ENCODE assay signal across 10 cellular contexts in genomic region chr20:62305765-62306431, GRCh38. TPM values are rescaled to one million over a fixed set of nuclear protein-coding genes. Genes with fewer than 3 reads are reported as not detected.
DNase-seq lines count a peak whose midpoint lies in the region; ATAC-seq, FAIRE-seq and TF ChIP-seq lines count a peak whose summit lies in the region.
"Had no signal": no experiment of that assay in that cellular context is flagged by ENCODE, and none has a peak within 500 bp of the region (broad histone marks: within the 10 kb centered on the region; RNA-seq: fewer than 3 reads in every experiment).

No MANE protein-coding gene starts in this region.

- H3K27ac ChIP-seq in HUES48 (ENCODE audit: low read depth, low read length), result peak overlapping the region; percentile 12
- no peak overlapping the region for H3K27ac ChIP-seq in K562 (ENCODE audit: extremely low read depth, low read depth, low read length)

- no peak for TF ChIP-seq CTCF in K562 (IDR thresholded peaks at IDR 0.05 in 2 of 3, conservative IDR thresholded peaks at IDR 0.05 in 1 of 3; ENCODE audit: insufficient read depth in 2 of 3, low read depth in 1 of 3, low read length in 3 of 3)
- no peak for TF ChIP-seq CTCF in nephron (IDR thresholded peaks at IDR 0.05; ENCODE audit: unreplicated experiment in 3 of 3)

- no peak for FAIRE-seq in K562 (lab: Jason Lieb, UNC)

- no peak overlapping the region for H3K4me3 ChIP-seq in HUES48 (ENCODE audit: low read depth, low read length)
- H3K4me3 ChIP-seq in K562, result no peak overlapping the region

- H3K27ac Mint-ChIP-seq in T-helper 1 cell treated with Interleukin-12 subunit alpha and Interleukin-12 subunit beta and Interleukin-4 antibody, amounts not matched to agents 30 μg/mL and 1 μg/mL, for 36 hours, result no peak overlapping the region
- H3K27ac Mint-ChIP-seq in nephron, result peak overlapping the region in 1 of 3 experiments; percentile 56
- H3K27ac Mint-ChIP-seq: activated naive CD8-positive, alpha-beta T cell treated with anti-CD3 and anti-CD28 coated beads, Interleukin-2, amount 10 ng/mL, durations not matched to agents 7 days and 5 days had no signal

- H3K4me3 Mint-ChIP-seq in T-helper 1 cell treated with Interleukin-12 subunit alpha and Interleukin-12 subunit beta and Interleukin-4 antibody, amounts not matched to agents 30 μg/mL and 1 μg/mL, for 36 hours, result peak overlapping the region; percentile 71
- H3K4me3 Mint-ChIP-seq in nephron, result peak overlapping the region; percentile 79 to 96 (median 91)

- H3K4me1 ChIP-seq in HUES48 (ENCODE audit: control insufficient read depth, insufficient read depth, low read length), result peaks cover 6% of the 10 kb centered on the region; the same call in 1 of the 2 replicates
- H3K4me1 ChIP-seq in K562 (replicated peaks in 1 of 2; ENCODE audit: control insufficient read depth in 2 of 2, insufficient read depth in 2 of 2, low read length in 2 of 2), result peaks cover 14 to 64% of the 10 kb centered on the region in 2 experiments

- no peak for TF ChIP-seq POLR2A in K562 (conservative IDR thresholded peaks at IDR 0.05)

- no peak overlapping the region for H2AFZ ChIP-seq in K562 (ENCODE audit: low read depth, low read length)

- peaks cover 37% of the 10 kb centered on the region for H3K79me2 ChIP-seq in K562 (ENCODE audit: control insufficient read depth, insufficient read depth, low read length)

- no peaks in the 10 kb centered on the region for H3K9me3 Mint-ChIP-seq in T-helper 1 cell treated with Interleukin-12 subunit alpha and Interleukin-12 subunit beta and Interleukin-4 antibody, amounts not matched to agents 30 μg/mL and 1 μg/mL, for 36 hours
- H3K9me3 Mint-ChIP-seq in nephron, result no peaks in the 10 kb centered on the region
- H3K9me3 Mint-ChIP-seq: activated naive CD8-positive, alpha-beta T cell treated with anti-CD3 and anti-CD28 coated beads, Interleukin-2, amount 10 ng/mL, durations not matched to agents 7 days and 5 days had no signal

- no peaks in the 10 kb centered on the region for H3K27me3 Mint-ChIP-seq in T-helper 1 cell treated with Interleukin-12 subunit alpha and Interleukin-12 subunit beta and Interleukin-4 antibody, amounts not matched to agents 30 μg/mL and 1 μg/mL, for 36 hours (ENCODE audit: low read depth)
- H3K27me3 Mint-ChIP-seq in nephron (ENCODE audit: low read depth), result no peaks in the 10 kb centered on the region
- H3K27me3 Mint-ChIP-seq: activated naive CD8-positive, alpha-beta T cell treated with anti-CD3 and anti-CD28 coated beads, Interleukin-2, amount 10 ng/mL, durations not matched to agents 7 days and 5 days had no signal

- H3K4me1 Mint-ChIP-seq in T-helper 1 cell treated with Interleukin-12 subunit alpha and Interleukin-12 subunit beta and Interleukin-4 antibody, amounts not matched to agents 30 μg/mL and 1 μg/mL, for 36 hours (ENCODE audit: low read depth), result peaks cover 18% of the 10 kb centered on the region
- H3K4me1 Mint-ChIP-seq in nephron, result peaks cover 12% of the 10 kb centered on the region

- H4K20me1 ChIP-seq in K562 (replicated peaks; ENCODE audit: control insufficient read depth, insufficient read depth, low read length), result peaks cover 20% of the 10 kb centered on the region

- CTCF ChIA-PET in K562 (lab: Yijun Ruan, JAX; ENCODE audit: low intra/inter-chr PET ratio), result no interaction called here

- 81% methylated on average over 24 of the region's 33 CpGs for WGBS in K562 (ENCODE audit: insufficient coverage, low coverage, missing lambda C conversion rate)

- no peak for TF ChIP-seq EP300 in K562 (IDR thresholded peaks at IDR 0.05; ENCODE audit: low read length)

- intact Hi-C loops in K562 (cut with micrococcal nuclease), result loop anchor here (10.0 kb wide), 2 partner anchors 189 to 321 kb away; no protein-coding TSS in a partner anchor

- no peak for TF ChIP-seq RAD21 in K562 (CRISPR knock-in tag; conservative IDR thresholded peaks at IDR 0.05 in 1 of 2, IDR thresholded peaks at IDR 0.05 in 1 of 2)

- DNase-seq in T-helper 1 cell, result no peak
- DNase-seq in K562 (ENCODE audit: extremely low read depth in 1 of 4, low spot score in 3 of 4), result peak in 1 of 4 experiments; percentile 25
- DNase-seq in stimulated activated naive CD4-positive, alpha-beta T cell (lab: John Stamatoyannopoulos, UW), result no peak
- no peak for DNase-seq in HuH-7 (ENCODE audit: low spot score)
- no peak for DNase-seq in activated effector memory CD4-positive, alpha-beta T cell treated with Interleukin-2 at 50 U/mL for 16 hours
- DNase-seq: activated naive CD8-positive, alpha-beta T cell treated with anti-CD3 and anti-CD28 coated beads, Interleukin-2, amount 10 ng/mL, durations not matched to agents 7 days and 5 days; T-helper 9 cell had no signal

- in situ Hi-C loops in K562 (cut with MboI), result loop anchor here (5.0 to 10.0 kb wide), 3 partner anchors 61 to 309 kb away; partner anchors contain the start of gene LAMA5

- H3K9me3 ChIP-seq in HUES48 (ENCODE audit: control insufficient read depth, insufficient read depth, low read length), result no peaks in the 10 kb centered on the region
- H3K9me3 ChIP-seq in K562 (replicated peaks; ENCODE audit: control insufficient read depth, insufficient read depth, low read depth, low read length), result no peaks in the 10 kb centered on the region

- ATAC-seq in K562, result no peak

- H3K9ac ChIP-seq in HUES48 (ENCODE audit: low read depth, low read length) (no peak overlapping the region), K562 (ENCODE audit: insufficient read depth in 1 of 2, low read depth in 2 of 2, low read length in 2 of 2) (peak overlapping the region in 1 of 2 experiments; percentile 61; a peak in 1 of 4 replicates)

- H3K36me3 Mint-ChIP-seq in T-helper 1 cell treated with Interleukin-12 subunit alpha and Interleukin-12 subunit beta and Interleukin-4 antibody, amounts not matched to agents 30 μg/mL and 1 μg/mL, for 36 hours (ENCODE audit: low read depth), result peaks cover 20% of the 10 kb centered on the region
- H3K36me3 Mint-ChIP-seq in nephron (ENCODE audit: low read depth), result peaks cover 10% of the 10 kb centered on the region

- POLR2A ChIA-PET in K562 (lab: Yijun Ruan, JAX), result interaction anchor here (0.5 to 2.9 kb wide), 5 partner anchors 10 to 81 kb away, joined by 3 to 19 read pairs (median 5); partner anchors contain the start of genes OSBPL2 and RPS21

- H3K36me3 ChIP-seq in HUES48 (ENCODE audit: control insufficient read depth, insufficient read depth, low read length) (peaks cover 67% of the 10 kb centered on the region), K562 (ENCODE audit: control insufficient read depth, insufficient read depth, low read length) (peaks cover 73% of the 10 kb centered on the region)

- BruUV-seq in K562 (replicated peaks; lab: Mats Ljungman, UMichigan), result no TSS peak

- peaks cover 5% of the 10 kb centered on the region for H3K9me1 ChIP-seq in K562 (ENCODE audit: control insufficient read depth, insufficient read depth, low read length)

- H3K4me2 ChIP-seq in K562 (ENCODE audit: insufficient read depth, low read length), result no peak overlapping the region

- no peaks in the 10 kb centered on the region for H3K27me3 ChIP-seq in HUES48 (ENCODE audit: control insufficient read depth, insufficient read depth, low read length)
- no peaks in the 10 kb centered on the region for H3K27me3 ChIP-seq in K562 (ENCODE audit: control insufficient read depth in 2 of 2, insufficient read depth in 2 of 2, low read length in 2 of 2)

TF ChIP-seq in K562, 482 proteins besides CTCF, POLR2A, EP300 and RAD21 (continues in another document):
- TF ChIP-seq, protein P1, sequence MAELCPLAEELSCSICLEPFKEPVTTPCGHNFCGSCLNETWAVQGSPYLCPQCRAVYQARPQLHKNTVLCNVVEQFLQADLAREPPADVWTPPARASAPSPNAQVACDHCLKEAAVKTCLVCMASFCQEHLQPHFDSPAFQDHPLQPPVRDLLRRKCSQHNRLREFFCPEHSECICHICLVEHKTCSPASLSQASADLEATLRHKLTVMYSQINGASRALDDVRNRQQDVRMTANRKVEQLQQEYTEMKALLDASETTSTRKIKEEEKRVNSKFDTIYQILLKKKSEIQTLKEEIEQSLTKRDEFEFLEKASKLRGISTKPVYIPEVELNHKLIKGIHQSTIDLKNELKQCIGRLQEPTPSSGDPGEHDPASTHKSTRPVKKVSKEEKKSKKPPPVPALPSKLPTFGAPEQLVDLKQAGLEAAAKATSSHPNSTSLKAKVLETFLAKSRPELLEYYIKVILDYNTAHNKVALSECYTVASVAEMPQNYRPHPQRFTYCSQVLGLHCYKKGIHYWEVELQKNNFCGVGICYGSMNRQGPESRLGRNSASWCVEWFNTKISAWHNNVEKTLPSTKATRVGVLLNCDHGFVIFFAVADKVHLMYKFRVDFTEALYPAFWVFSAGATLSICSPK (IDR thresholded peaks at IDR 0.05; ENCODE audit: borderline replicate concordance), result no peak
- peak; percentile 41 for TF ChIP-seq POLR2G (IDR thresholded peaks at IDR 0.05; ENCODE audit: low read depth, low read length)

RNA-seq across cellular contexts. Expression of gene ADRM1, which starts 3.1 kb away (rescaled TPM):
- 21.6 and 87.3 TPM in 2 replicates for total RNA-seq in K562 (2011; cell fraction: chromatin; rRNA removed; ENCODE audit: low replicate concordance)
- total RNA-seq in K562 (2011; cell fraction: nucleolus; rRNA removed), result 87.6 and 87.7 TPM in 2 replicates
- 41.0 and 41.6 TPM in 2 replicates for total RNA-seq in K562 (2011; cell fraction: nucleoplasm; rRNA removed)
- total RNA-seq in K562 (2014; rRNA removed), result 223 and 261 TPM in 2 replicates
- 22.5 and 32.1 TPM in 2 replicates for total RNA-seq in K562 (2014; rRNA removed; fragmentation: Illumina TruSeq; extraction: Trizol)
- 125 and 136 TPM in 2 replicates for total RNA-seq in K562 (2015; rRNA removed; fragmentation: Illumina TruSeq; extraction: Trizol)
- 159 and 160 TPM in 2 replicates for total RNA-seq in K562 (2021)
- polyA plus RNA-seq in K562 (2011; rRNA removed), result 57.6 and 67.4 TPM in 2 replicates
- polyA plus RNA-seq in K562 (2011; cell fraction: cytosol; rRNA removed), result 69.2 and 237 TPM in 2 replicates
- polyA plus RNA-seq in K562 (2011; cell fraction: nucleus; rRNA removed), result 65.6 and 116 TPM in 2 replicates
- 109 and 153 TPM in 2 replicates for polyA plus RNA-seq in K562 (2012)
- 49.3 and 107 TPM in 2 replicates for polyA plus RNA-seq in K562 (2014; fragmentation: Illumina TruSeq; extraction: Trizol)
- 10 to 100 TPM in 1 of 2 experiments, 1 to 10 TPM in 1; 5.0 to 21.6 TPM for polyA plus RNA-seq in K562 (2014; fragmentation: Nextera tagmentation; extraction: Ambion mirVana)
- 192 and 201 TPM in 2 replicates for polyA plus RNA-seq in K562 (2014; rRNA removed)
- 16.1 and 32.6 TPM in 2 replicates for polyA minus RNA-seq in K562 (2011; rRNA and poly(A)+ RNA removed)
- polyA minus RNA-seq in K562 (2011; cell fraction: cytosol; rRNA and poly(A)+ RNA removed), result 51.8 and 55.0 TPM in 2 replicates
- 42.8 and 44.0 TPM in 2 replicates for polyA minus RNA-seq in K562 (2011; cell fraction: nucleus; rRNA and poly(A)+ RNA removed)
